In genomic region chr17:67137860-67138259, GRCh38 we compare ENCODE assay signal across 17 cellular contexts.
A peak's percentile ranks its signal among the peaks of the same experiment; 100 is the strongest.
DNase-seq lines count a peak whose midpoint lies in the region; ATAC-seq and TF ChIP-seq lines count a peak whose summit lies in the region.
"Had no signal": no experiment of that assay in that cellular context is flagged by ENCODE, and none has a peak within 500 bp of the region (broad histone marks: within the 10 kb centered on the region; RNA-seq: fewer than 3 reads in every experiment).

No MANE protein-coding gene starts in this region.

- no peaks in the 10 kb centered on the region for H3K4me1 ChIP-seq in breast epithelium
- H3K4me1 ChIP-seq: Peyer's patch had no signal

- H3K36me3 Mint-ChIP-seq in MCF 10A (ENCODE audit: insufficient read depth, unreplicated experiment) (peaks cover 62% of the 10 kb centered on the region), T-helper 17 cell (ENCODE audit: low read depth) (peaks cover 12% of the 10 kb centered on the region)
- H3K36me3 Mint-ChIP-seq in activated naive CD8-positive, alpha-beta T cell treated with anti-CD3 and anti-CD28 coated beads, Interleukin-2, amount 50 U/mL, for 24 hours (ENCODE audit: low read depth): peaks cover 45% of the 10 kb centered on the region
- H3K36me3 Mint-ChIP-seq in natural killer cell treated with Interleukin-12 subunit alpha and Interleukin-12 subunit beta and Interleukin-15 and Interleukin-18, amount 100 ng/mL, for 72 hours: peaks cover 30% of the 10 kb centered on the region

- BruUV-seq in MCF 10A (replicated peaks; lab: Mats Ljungman, UMichigan): no TSS peak

- POLR2A ChIA-PET in MCF 10A (lab: Yijun Ruan, JAX): no interaction called here

- H3K4me1 Mint-ChIP-seq in MCF 10A (ENCODE audit: insufficient read depth, unreplicated experiment) (peaks cover 35% of the 10 kb centered on the region), T-helper 17 cell (peaks cover 27% of the 10 kb centered on the region)
- H3K4me1 Mint-ChIP-seq in activated naive CD8-positive, alpha-beta T cell treated with anti-CD3 and anti-CD28 coated beads, Interleukin-2, amount 50 U/mL, for 24 hours: peaks cover 27% of the 10 kb centered on the region
- peaks cover 31 to 38% of the 10 kb centered on the region in 2 donors for H3K4me1 Mint-ChIP-seq in natural killer cell treated with Interleukin-12 subunit alpha and Interleukin-12 subunit beta and Interleukin-15 and Interleukin-18, amount 100 ng/mL, for 72 hours (ENCODE audit: low read depth in 2 of 2)

- no peaks in the 10 kb centered on the region for H3K27me3 ChIP-seq in breast epithelium
- H3K27me3 ChIP-seq: Peyer's patch had no signal

- intact Hi-C loops in MCF 10A (cut with micrococcal nuclease): no loop called here
- intact Hi-C loops in breast epithelium (cut with DNase I; ENCODE audit: low total_unique reads): no loop called here

- H3K4me3 Mint-ChIP-seq in MCF 10A (ENCODE audit: unreplicated experiment) (no peak overlapping the region), T-helper 17 cell (no peak overlapping the region)
- H3K4me3 Mint-ChIP-seq in activated naive CD8-positive, alpha-beta T cell treated with anti-CD3 and anti-CD28 coated beads, Interleukin-2, amount 50 U/mL, for 24 hours: no peak overlapping the region
- peak overlapping the region; percentile 61 for H3K4me3 Mint-ChIP-seq in natural killer cell treated with Interleukin-12 subunit alpha and Interleukin-12 subunit beta and Interleukin-15 and Interleukin-18, amount 100 ng/mL, for 72 hours

- ATAC-seq in T-helper 17 cell: peak; percentile 74
- ATAC-seq in activated naive CD8-positive, alpha-beta T cell treated with anti-CD3 and anti-CD28 coated beads, Interleukin-2, amount 50 U/mL, for 24 hours: no peak
- ATAC-seq in natural killer cell treated with Interleukin-12 subunit alpha and Interleukin-12 subunit beta and Interleukin-15 and Interleukin-18, amount 100 ng/mL, for 72 hours: peak; percentile 67 to 77
- no peak for ATAC-seq in GM21576 (IDR thresholded peaks at IDR 0.05; ENCODE audit: unreplicated experiment)
- ATAC-seq: K562 had no signal

- no peak for TF ChIP-seq CTCF in MCF 10A (IDR thresholded peaks at IDR 0.05; ENCODE audit: unreplicated experiment)
- TF ChIP-seq CTCF in breast epithelium (IDR thresholded peaks at IDR 0.05): no peak

- peaks cover 4% of the 10 kb centered on the region for H3K36me3 ChIP-seq in breast epithelium

- H3K27me3 Mint-ChIP-seq in MCF 10A (ENCODE audit: insufficient read depth, unreplicated experiment) (no peaks in the 10 kb centered on the region), T-helper 17 cell (no peaks in the 10 kb centered on the region)
- H3K27me3 Mint-ChIP-seq in activated naive CD8-positive, alpha-beta T cell treated with anti-CD3 and anti-CD28 coated beads, Interleukin-2, amount 50 U/mL, for 24 hours: no peaks in the 10 kb centered on the region
- no peaks in the 10 kb centered on the region for H3K27me3 Mint-ChIP-seq in natural killer cell treated with Interleukin-12 subunit alpha and Interleukin-12 subunit beta and Interleukin-15 and Interleukin-18, amount 100 ng/mL, for 72 hours

- H3K9me3 ChIP-seq in breast epithelium (no peaks in the 10 kb centered on the region), T-helper 17 cell (ENCODE audit: control insufficient read depth, low read length, poor library complexity, severe bottlenecking) (no peaks in the 10 kb centered on the region)
- H3K9me3 ChIP-seq: Peyer's patch had no signal

- H3K27ac Mint-ChIP-seq in MCF 10A (ENCODE audit: low read depth, unreplicated experiment) (peak overlapping the region; percentile 79), T-helper 17 cell (peak overlapping the region; percentile 72)
- peak overlapping the region; percentile 19 for H3K27ac Mint-ChIP-seq in activated naive CD8-positive, alpha-beta T cell treated with anti-CD3 and anti-CD28 coated beads, Interleukin-2, amount 50 U/mL, for 24 hours
- peak overlapping the region; percentile 58 to 66 for H3K27ac Mint-ChIP-seq in natural killer cell treated with Interleukin-12 subunit alpha and Interleukin-12 subunit beta and Interleukin-15 and Interleukin-18, amount 100 ng/mL, for 72 hours

- CTCF ChIA-PET in MCF 10A (lab: Yijun Ruan, JAX): interaction anchor here (0.6 kb wide), 1 partner anchor 331 kb away, joined by 4 read pairs; no protein-coding TSS in a partner anchor

- H3K4me3 ChIP-seq in breast epithelium: no peak overlapping the region
- H3K4me3 ChIP-seq: K562, Peyer's patch had no signal

- no peak overlapping the region for H3K27ac ChIP-seq in breast epithelium
- H3K27ac ChIP-seq: HL-60, Peyer's patch had no signal

- H3K9me3 Mint-ChIP-seq in MCF 10A (ENCODE audit: unreplicated experiment): peaks cover 7% of the 10 kb centered on the region
- no peaks in the 10 kb centered on the region for H3K9me3 Mint-ChIP-seq in activated naive CD8-positive, alpha-beta T cell treated with anti-CD3 and anti-CD28 coated beads, Interleukin-2, amount 50 U/mL, for 24 hours
- no peaks in the 10 kb centered on the region for H3K9me3 Mint-ChIP-seq in natural killer cell treated with Interleukin-12 subunit alpha and Interleukin-12 subunit beta and Interleukin-15 and Interleukin-18, amount 100 ng/mL, for 72 hours

- no peak for TF ChIP-seq POLR2A in breast epithelium (IDR thresholded peaks at IDR 0.05)

- DNase-seq in MCF 10A (ENCODE audit: unreplicated experiment) (no peak), breast epithelium (ENCODE audit: low spot score in 2 of 2) (no peak), T-helper 17 cell (no peak), D341Med (ENCODE audit: low spot score) (no peak), putamen (ENCODE audit: low spot score) (no peak)
- no peak for DNase-seq in activated naive CD8-positive, alpha-beta T cell treated with anti-CD3 and anti-CD28 coated beads, Interleukin-2, amount 50 U/mL, for 24 hours
- DNase-seq in natural killer cell treated with Interleukin-12 subunit alpha and Interleukin-12 subunit beta and Interleukin-15 and Interleukin-18, amount 100 ng/mL, for 72 hours (ENCODE audit: low spot score): no peak
- DNase-seq: COR-L47, NCI-H1092 treated with DMSO at 0.1 percent for 48 hours, NCI-H187, NCI-H446 treated with DMSO at 0.1 percent for 48 hours, NCI-H748 treated with DMSO at 0.1 percent for 48 hours, Peyer's patch, Right ventricle myocardium superior had no signal

Comparison
In these comparisons a context has a peak if more than half of its experiments do, and no peak if none do; other contexts are left out.
1. H3K27ac Mint-ChIP-seq: peak in every context shown above with its lines; median percentile 79 in MCF 10A; 72 in T-helper 17 cell; 62 in natural killer cell treated with Interleukin-12 subunit alpha and Interleukin-12 subunit beta and Interleukin-15 and Interleukin-18, amount 100 ng/mL, for 72 hours; 19 in activated naive CD8-positive, alpha-beta T cell treated with anti-CD3 and anti-CD28 coated beads, Interleukin-2, amount 50 U/mL, for 24 hours.
2. ATAC-seq: peak in T-helper 17 cell (single experiment) and natural killer cell treated with Interleukin-12 subunit alpha and Interleukin-12 subunit beta and Interleukin-15 and Interleukin-18, amount 100 ng/mL, for 72 hours (2 of 2); none in activated naive CD8-positive, alpha-beta T cell treated with anti-CD3 and anti-CD28 coated beads, Interleukin-2, amount 50 U/mL, for 24 hours (single experiment) and GM21576 (single experiment).